8 cellular contexts compared by ENCODE assay signal in the genomic region with DNA sequence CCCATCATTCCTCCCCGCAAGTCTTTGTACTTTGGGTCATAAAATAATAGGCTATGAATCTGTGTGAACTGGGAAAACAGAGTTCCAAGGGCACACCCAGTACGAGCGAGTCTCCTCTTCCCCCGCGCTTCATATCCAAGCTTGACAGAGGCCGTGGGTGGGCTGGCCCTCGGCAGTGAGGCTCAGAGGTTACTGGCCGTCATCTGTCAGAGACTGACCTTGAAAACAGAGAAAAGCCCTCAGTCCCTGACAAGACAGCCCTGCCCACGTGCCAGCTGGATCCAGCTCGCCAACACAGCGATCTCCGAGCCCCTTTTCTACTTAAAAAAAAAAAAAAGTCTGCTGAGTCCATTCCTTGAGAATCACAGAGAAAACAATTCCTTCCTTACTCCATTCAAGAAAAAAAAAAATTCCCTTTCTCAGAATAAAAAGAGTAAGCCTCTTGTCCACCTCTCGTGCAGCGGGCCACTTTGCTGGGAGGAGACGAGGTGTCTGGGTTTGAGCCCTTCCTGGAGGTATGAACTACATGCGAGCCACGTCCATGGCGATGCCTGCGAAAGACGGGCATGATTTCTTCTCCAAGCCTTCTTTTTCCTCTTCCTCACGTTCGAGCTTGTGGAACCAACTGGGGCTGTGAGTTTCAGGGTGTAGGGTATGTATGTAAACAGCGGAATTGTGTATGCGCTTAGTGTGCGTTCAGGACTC. TPM values are rescaled to one million over a fixed set of nuclear protein-coding genes. Genes with fewer than 3 reads are reported as not detected.
A peak's percentile ranks its signal among the peaks of the same experiment; 100 is the strongest.
DNase-seq lines count a peak whose midpoint lies in the region; TF ChIP-seq lines count a peak whose summit lies in the region.

No MANE protein-coding gene starts in this region.

- no peaks in the 10 kb centered on the region for H3K36me3 Mint-ChIP-seq in endodermal cell (ENCODE audit: low read depth)

- TF ChIP-seq CTCF in endodermal cell (conservative IDR thresholded peaks at IDR 0.05): no peak

- H3K27me3 Mint-ChIP-seq in endodermal cell (ENCODE audit: insufficient read depth): peaks cover 25% of the 10 kb centered on the region

- no peaks in the 10 kb centered on the region for H3K9me3 Mint-ChIP-seq in endodermal cell

- H3K27ac Mint-ChIP-seq in endodermal cell: no peak overlapping the region

- peaks cover 10% of the 10 kb centered on the region for H3K4me1 Mint-ChIP-seq in endodermal cell

- no peak overlapping the region for H3K9ac ChIP-seq in endodermal cell (ENCODE audit: extremely low read depth, low read length, poor library complexity, severe bottlenecking)

- DNase-seq in HuH-7.5 (ENCODE audit: low spot score): peak; percentile 63
- DNase-seq in endodermal cell: peak; percentile 53
- no peak for DNase-seq in A172 (ENCODE audit: low spot score)
- no peak for DNase-seq in NCI-H2171 treated with DMSO at 0.1 percent for 48 hours (lab: John Stamatoyannopoulos, UW)
- DNase-seq in HUDEP-2 (lab: John Stamatoyannopoulos, UW; ENCODE audit: unreplicated experiment in 76 of 76): no peak
- no peak for DNase-seq in DMS79 treated with DMSO at 0.1 percent for 48 hours (lab: John Stamatoyannopoulos, UW)

- 62 to 67% methylated on average over 16 to 25 of the region's 25 CpGs for WGBS in endodermal cell (ENCODE audit: insufficient coverage in 1 of 2, insufficient read length in 1 of 2), 2 experiments

- H3K4me1 ChIP-seq in ACC112 (ENCODE audit: control insufficient read depth, insufficient read depth, low read length, unreplicated experiment) (peaks cover 25% of the 10 kb centered on the region), endodermal cell (ENCODE audit: control insufficient read depth, insufficient read depth, low read length) (no peaks in the 10 kb centered on the region), muscle layer of duodenum (ENCODE audit: control insufficient read depth in 1 of 2, insufficient read depth in 2 of 2, low read length in 2 of 2) (peaks cover 5 to 10% of the 10 kb centered on the region in 2 donors)

- H3K9me3 ChIP-seq in endodermal cell (ENCODE audit: control insufficient read depth, low read length) (no peaks in the 10 kb centered on the region), muscle layer of duodenum (ENCODE audit: control insufficient read depth in 1 of 2, low read length in 2 of 2) (no peaks in the 10 kb centered on the region)

- H2AFZ ChIP-seq in ACC112 (ENCODE audit: low read length, unreplicated experiment): peak overlapping the region; percentile 80

- peak overlapping the region; percentile 91 for H3K4me3 ChIP-seq in ACC112 (ENCODE audit: low read depth, low read length)
- peak overlapping the region; percentile 68 for H3K4me3 ChIP-seq in endodermal cell (ENCODE audit: low read length)
- peak overlapping the region; percentile 73 to 74 for H3K4me3 ChIP-seq in muscle layer of duodenum (ENCODE audit: low read depth in 1 of 2, low read length in 2 of 2)

- H3K27me3 ChIP-seq in ACC112 (ENCODE audit: insufficient read depth, low read length) (no peaks in the 10 kb centered on the region), endodermal cell (ENCODE audit: control insufficient read depth, insufficient read depth, low read length, poor library complexity, severe bottlenecking) (peaks cover 76% of the 10 kb centered on the region), muscle layer of duodenum (ENCODE audit: low read depth, low read length) (no peaks in the 10 kb centered on the region)

- H3K27ac ChIP-seq in ACC112 (ENCODE audit: low read depth, low read length): no peak overlapping the region
- H3K27ac ChIP-seq in endodermal cell (ENCODE audit: low read depth, low read length): no peak overlapping the region
- H3K27ac ChIP-seq in muscle layer of duodenum (ENCODE audit: low read length): no peak overlapping the region

- peak overlapping the region; percentile 55 for H3K4me3 Mint-ChIP-seq in endodermal cell

- no peaks in the 10 kb centered on the region for H3K36me3 ChIP-seq in ACC112 (ENCODE audit: insufficient read depth, low read length)
- H3K36me3 ChIP-seq in endodermal cell (ENCODE audit: control insufficient read depth, insufficient read depth, low read length): no peaks in the 10 kb centered on the region
- no peaks in the 10 kb centered on the region for H3K36me3 ChIP-seq in muscle layer of duodenum (ENCODE audit: control insufficient read depth in 1 of 2, insufficient read depth in 2 of 2, low read length in 2 of 2)

- peaks cover 30% of the 10 kb centered on the region for H3K79me2 ChIP-seq in ACC112 (ENCODE audit: control insufficient read depth, insufficient read depth, low read length, unreplicated experiment)

RNA-seq across cellular contexts. Expression of a gene that starts 0.8 kb away (rescaled TPM):
- under 1 TPM; 0.27 to 0.40 TPM for total RNA-seq in endodermal cell
- polyA plus RNA-seq in endodermal cell (2013, experiment 1 of 2): 1.9 TPM
- polyA plus RNA-seq in endodermal cell (2013, experiment 2 of 2): 2.0 TPM
- total RNA-seq in A172 (2014; rRNA removed; shearing (Covaris generic)): 1.3 and 2.3 TPM in 2 replicates

Comparison
In these comparisons a context has a peak if more than half of its experiments do, and no peak if none do; other contexts are left out.
1. DNase-seq: peak in HuH-7.5 (single experiment) and endodermal cell (single experiment); none in A172 (single experiment), NCI-H2171 treated with DMSO at 0.1 percent for 48 hours (single experiment), HUDEP-2 (0 of 76) and DMS79 treated with DMSO at 0.1 percent for 48 hours (single experiment).
2. Peak in every context shown above with its lines, with median percentiles within 50 percentile points of each other: H3K4me3 ChIP-seq.